In genomic region chr11:60866911-60867870, GRCh38 we compare ENCODE assay signal across 12 cellular contexts. TPM values are rescaled to one million over a fixed set of nuclear protein-coding genes. Genes with fewer than 3 reads are reported as not detected.
DNase-seq lines count a peak whose midpoint lies in the region; ATAC-seq and TF ChIP-seq lines count a peak whose summit lies in the region.
"Had no signal": no experiment of that assay in that cellular context is flagged by ENCODE, and none has a peak within 500 bp of the region (broad histone marks: within the 10 kb centered on the region; RNA-seq: fewer than 3 reads in every experiment).

Gene ZP1 (plus strand): TSS chr11:60867542. CDS start chr11:60867562, 20 bp downstream.

- no peak within 1 kb of the TSS for H3K4me2 ChIP-seq in mesendoderm (ENCODE audit: low read length)
- H3K4me2 ChIP-seq in OCI-LY7 (ENCODE audit: low read length) = no peak within 1 kb of the TSS

- H3K4me1 Mint-ChIP-seq in type B pancreatic cell (ENCODE audit: unreplicated experiment) = peaks cover 10% of the 10 kb centered on the region
- H3K4me1 Mint-ChIP-seq: activated naive CD4-positive, alpha-beta T cell treated with anti-CD3 and anti-CD28 coated beads, Interleukin-2, amount 50 U/mL, for 24 hours had no signal

- no peak within 1 kb of the TSS for H2BK15ac ChIP-seq in mesendoderm (replicated peaks; ENCODE audit: low read depth)

- no TSS peak for BruUV-seq in OCI-LY7 (replicated peaks; lab: Mats Ljungman, UMichigan)

- no peaks in the 10 kb centered on the region for H3K27me3 ChIP-seq in Peyer's patch
- no peaks in the 10 kb centered on the region for H3K27me3 ChIP-seq in mesendoderm (ENCODE audit: insufficient read depth, low read length, poor library complexity)

- H3K9me2 ChIP-seq in OCI-LY7 (ENCODE audit: insufficient read depth, low read length) = no peaks in the 10 kb centered on the region

- H3K18ac ChIP-seq in mesendoderm (ENCODE audit: low read length) = no peak within 1 kb of the TSS

- no peak within 1 kb of the TSS for H3K27ac Mint-ChIP-seq in type B pancreatic cell
- H3K27ac Mint-ChIP-seq: activated CD4-positive, alpha-beta T cell treated with anti-CD3 and anti-CD28 coated beads, Interleukin-2, amount 10 ng/mL, durations not matched to agents 24 days and 14 days; activated naive CD4-positive, alpha-beta T cell treated with anti-CD3 and anti-CD28 coated beads, Interleukin-2, amount 50 U/mL, for 24 hours had no signal

- WGBS in mesendoderm (ENCODE audit: extremely low coverage, insufficient coverage, low lambda C conversion rate) = no CpG with 5 or more reads among the region's 13 CpGs

- H3K9me3 ChIP-seq in Peyer's patch (no peaks in the 10 kb centered on the region), OCI-LY7 (ENCODE audit: low read length) (no peaks in the 10 kb centered on the region)
- H3K9me3 ChIP-seq: esophagus muscularis mucosa had no signal

- no peak for TF ChIP-seq POLR2A in Peyer's patch (IDR thresholded peaks at IDR 0.05)

- DNase-seq in DMS53 (lab: John Stamatoyannopoulos, UW) (peak; percentile 98), LNCaP clone FGC (ENCODE audit: low read depth) (peak; percentile 92), Peyer's patch (peak in 2 of 3 donors; percentile 27 to 36), mesendoderm (peak; percentile 23), OCI-LY7 (ENCODE audit: low spot score) (no peak), type B pancreatic cell (ENCODE audit: extremely low spot score, unreplicated experiment) (no peak)
- DNase-seq: activated CD4-positive, alpha-beta T cell treated with anti-CD3 and anti-CD28 coated beads, Interleukin-2, amount 10 ng/mL, durations not matched to agents 24 days and 14 days; T-cell had no signal

- POLR2A ChIA-PET in OCI-LY7 (lab: Charles Lee) = interaction anchor here (0.9 to 1.0 kb wide), 3 partner anchors 11 to 29 kb away, joined by 3 read pairs; no protein-coding TSS in a partner anchor

- intact Hi-C loops in OCI-LY7 (cut with micrococcal nuclease; ENCODE audit: unreplicated experiment) = no loop called here

- no peaks in the 10 kb centered on the region for H4K20me1 ChIP-seq in OCI-LY7 (ENCODE audit: insufficient read depth, low read length)

- no peak within 1 kb of the TSS for H3K4me3 Mint-ChIP-seq in type B pancreatic cell
- H3K4me3 Mint-ChIP-seq: activated CD4-positive, alpha-beta T cell treated with anti-CD3 and anti-CD28 coated beads, Interleukin-2, amount 10 ng/mL, durations not matched to agents 24 days and 14 days; activated naive CD4-positive, alpha-beta T cell treated with anti-CD3 and anti-CD28 coated beads, Interleukin-2, amount 50 U/mL, for 24 hours; T-cell had no signal

- no peaks in the 10 kb centered on the region for H3K36me3 ChIP-seq in Peyer's patch
- no peaks in the 10 kb centered on the region for H3K36me3 ChIP-seq in mesendoderm (ENCODE audit: control insufficient read depth, insufficient read depth, low read length)
- H3K36me3 ChIP-seq in OCI-LY7 (ENCODE audit: insufficient read depth, low read length) = no peaks in the 10 kb centered on the region
- H3K36me3 ChIP-seq: esophagus muscularis mucosa had no signal

- H3K79me2 ChIP-seq in mesendoderm (ENCODE audit: control insufficient read depth, insufficient read depth, low read length) (no peaks in the 10 kb centered on the region), OCI-LY7 (ENCODE audit: insufficient read depth, low read depth, low read length) (no peaks in the 10 kb centered on the region)

- no peak within 1 kb of the TSS for H4K5ac ChIP-seq in mesendoderm (ENCODE audit: low read length)

- no peaks in the 10 kb centered on the region for H3K79me1 ChIP-seq in mesendoderm (ENCODE audit: low read length)

- no peak within 1 kb of the TSS for H2BK120ac ChIP-seq in mesendoderm (ENCODE audit: low read depth, low read length)

- H2AK5ac ChIP-seq in mesendoderm (ENCODE audit: low read length) = no peak within 1 kb of the TSS

- no peak within 1 kb of the TSS for H3K27ac ChIP-seq in Peyer's patch
- H3K27ac ChIP-seq in mesendoderm (ENCODE audit: low read depth, low read length) = no peak within 1 kb of the TSS
- no peak within 1 kb of the TSS for H3K27ac ChIP-seq in OCI-LY7 (ENCODE audit: low read depth, low read length, poor library complexity, severe bottlenecking)
- H3K27ac ChIP-seq: esophagus muscularis mucosa had no signal

- TF ChIP-seq CTCF in LNCaP clone FGC (IDR thresholded peaks at IDR 0.05; ENCODE audit: control insufficient read depth, extremely low read depth, insufficient read depth) = no peak
- TF ChIP-seq CTCF in Peyer's patch (IDR thresholded peaks at IDR 0.05) = no peak
- TF ChIP-seq CTCF in OCI-LY7 (conservative IDR thresholded peaks at IDR 0.05; ENCODE audit: low read length) = no peak
- TF ChIP-seq CTCF in type B pancreatic cell (conservative IDR thresholded peaks at IDR 0.05) = no peak

- H3K36me3 Mint-ChIP-seq in type B pancreatic cell = no peaks in the 10 kb centered on the region
- H3K36me3 Mint-ChIP-seq: activated naive CD4-positive, alpha-beta T cell treated with anti-CD3 and anti-CD28 coated beads, Interleukin-2, amount 50 U/mL, for 24 hours; CD8-positive, alpha-beta memory T cell; T-cell had no signal

- no peak within 1 kb of the TSS for H2BK5ac ChIP-seq in mesendoderm (ENCODE audit: low read length)

- H3K4me3 ChIP-seq in LNCaP clone FGC (ENCODE audit: low read depth, low read length) = no peak within 1 kb of the TSS
- no peak within 1 kb of the TSS for H3K4me3 ChIP-seq in Peyer's patch
- H3K4me3 ChIP-seq in mesendoderm (ENCODE audit: low read length) = no peak within 1 kb of the TSS
- H3K4me3 ChIP-seq in OCI-LY7 (ENCODE audit: low read depth, low read length, poor library complexity, severe bottlenecking) = no peak within 1 kb of the TSS
- H3K4me3 ChIP-seq: esophagus muscularis mucosa had no signal

- no peak for ATAC-seq in GM19452 (IDR thresholded peaks at IDR 0.05; ENCODE audit: unreplicated experiment)
- ATAC-seq: T-cell had no signal

- H3K27me3 Mint-ChIP-seq in type B pancreatic cell = no peaks in the 10 kb centered on the region
- H3K27me3 Mint-ChIP-seq: activated naive CD4-positive, alpha-beta T cell treated with anti-CD3 and anti-CD28 coated beads, Interleukin-2, amount 50 U/mL, for 24 hours had no signal

- no peak within 1 kb of the TSS for H3K23ac ChIP-seq in mesendoderm (ENCODE audit: low read length)

- H4K8ac ChIP-seq in mesendoderm (ENCODE audit: low read depth, low read length) = no peak within 1 kb of the TSS

- H2AFZ ChIP-seq in OCI-LY7 (ENCODE audit: low read length) = no peak within 1 kb of the TSS

- H3K9me3 Mint-ChIP-seq in type B pancreatic cell = no peaks in the 10 kb centered on the region
- H3K9me3 Mint-ChIP-seq: activated CD4-positive, alpha-beta T cell treated with anti-CD3 and anti-CD28 coated beads, Interleukin-2, amount 10 ng/mL, durations not matched to agents 24 days and 14 days; activated naive CD4-positive, alpha-beta T cell treated with anti-CD3 and anti-CD28 coated beads, Interleukin-2, amount 50 U/mL, for 24 hours; CD8-positive, alpha-beta memory T cell; T-cell had no signal

- H3K4me1 ChIP-seq in Peyer's patch (peaks cover 0 to 9% (median 0%) of the 10 kb centered on the region in 4 donors), mesendoderm (ENCODE audit: control insufficient read depth, low read depth, low read length) (no peaks in the 10 kb centered on the region), OCI-LY7 (ENCODE audit: insufficient read depth, low read length, poor library complexity, severe bottlenecking) (no peaks in the 10 kb centered on the region)

- no peak within 1 kb of the TSS for H3K56ac ChIP-seq in mesendoderm (ENCODE audit: low read length)

- CTCF ChIA-PET in OCI-LY7 (lab: Charles Lee; ENCODE audit: unreplicated experiment) = interaction anchor here (0.5 kb wide), 1 partner anchor 634 kb away, joined by 4 read pairs; no protein-coding TSS in a partner anchor

- H3K4ac ChIP-seq in mesendoderm (ENCODE audit: low read depth, low read length) = no peak within 1 kb of the TSS

- H3K9ac ChIP-seq in mesendoderm (ENCODE audit: low read length) = no peak within 1 kb of the TSS

RNA-seq across cellular contexts. Expression of gene ZP1, which starts in this region (rescaled TPM):
- total RNA-seq in Peyer's patch (1 to 10 TPM in 1 of 4 donors, not detected in 3; 2.1 TPM), OCI-LY7 (2022) (not detected in 2 replicates), type B pancreatic cell (ENCODE audit: low replicate concordance) (not detected in 2 replicates)
- not detected for polyA plus RNA-seq in mesendoderm (2013, experiment 1 of 2)
- not detected for polyA plus RNA-seq in mesendoderm (2013, experiment 2 of 2)
- not detected in 2 replicates for total RNA-seq in OCI-LY7 (2014; rRNA removed; shearing (Covaris generic))
- total RNA-seq: activated CD4-positive, alpha-beta T cell treated with anti-CD3 and anti-CD28 coated beads, Interleukin-2, amount 10 ng/mL, durations not matched to agents 24 days and 14 days; CD8-positive, alpha-beta memory T cell had no signal

Comparison
In these comparisons a context has a peak if more than half of its experiments do, and no peak if none do; other contexts are left out.
1. DNase-seq: peak in DMS53 (single experiment), LNCaP clone FGC (single experiment), Peyer's patch (2 of 3) and mesendoderm (single experiment); none in OCI-LY7 (single experiment) and type B pancreatic cell (single experiment).